ENCODE assay signal across 34 cellular contexts in the genomic region with DNA sequence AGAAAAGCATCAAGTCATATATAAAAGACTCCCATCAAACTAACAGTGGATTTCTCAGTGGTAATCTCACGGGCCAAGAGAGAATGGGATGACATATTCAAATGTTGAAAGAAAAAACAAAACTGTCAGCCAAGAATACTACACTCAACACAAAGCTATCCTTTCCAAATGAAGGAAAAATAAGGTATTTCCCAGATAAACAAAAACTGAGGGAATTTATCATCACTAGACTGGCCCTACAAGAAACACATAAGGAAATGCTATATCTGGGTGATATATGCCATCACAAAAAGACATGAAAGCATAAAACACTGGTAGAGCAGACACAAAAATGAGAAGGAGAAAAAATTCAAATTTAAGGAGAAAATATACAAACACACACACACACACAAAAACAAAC.
A peak's percentile ranks its signal among the peaks of the same experiment; 100 is the strongest.
DNase-seq lines count a peak whose midpoint lies in the region; ATAC-seq, FAIRE-seq and TF ChIP-seq lines count a peak whose summit lies in the region.
"Had no signal": no experiment of that assay in that cellular context is flagged by ENCODE, and none has a peak within 500 bp of the region (broad histone marks: within the 10 kb centered on the region; RNA-seq: fewer than 3 reads in every experiment).

No MANE protein-coding gene starts in this region.

- H2AFZ ChIP-seq in HepG2 (ENCODE audit: low read length): no peak overlapping the region

- in situ Hi-C loops in HepG2 (cut with HindIII; ENCODE audit: extremely low pct_ligation_motif_present, low pct_unique_long_range_greater_than_20kb): loop anchor here (25.0 kb wide), 1 partner anchor 270 kb away; no protein-coding TSS in a partner anchor

- TF ChIP-seq CTCF in HepG2 (CRISPR knock-in tag; IDR thresholded peaks at IDR 0.05) (no peak), right lobe of liver (IDR thresholded peaks at IDR 0.05) (no peak), HEK293 (tag by site-specific recombination; IDR thresholded peaks at IDR 0.05) (no peak)

- TF ChIP-seq EP300 in HepG2 (IDR thresholded peaks at IDR 0.05; ENCODE audit: low read depth in 2 of 2, low read length in 2 of 2) (no peak), HepG2 (CRISPR knock-in tag; IDR thresholded peaks at IDR 0.05; ENCODE audit: borderline replicate concordance) (no peak)

- no peaks in the 10 kb centered on the region for H3K4me1 Mint-ChIP-seq in activated T-cell treated with anti-CD3 and anti-CD28 coated beads, Interleukin-2, amount 50 U/mL, for 72 hours (ENCODE audit: low read depth)
- H3K4me1 Mint-ChIP-seq: B cell, CD14-positive monocyte had no signal

- CTCF ChIA-PET in HepG2 (lab: Yijun Ruan, JAX; ENCODE audit: low intra/inter-chr PET ratio, low total read pairs): no interaction called here
- CTCF ChIA-PET in HEK293 (lab: Yijun Ruan, JAX): no interaction called here

- no peak overlapping the region for H3K4me3 Mint-ChIP-seq in activated T-cell treated with anti-CD3 and anti-CD28 coated beads, Interleukin-2, amount 50 U/mL, for 72 hours
- H3K4me3 Mint-ChIP-seq: B cell; CD14-positive monocyte; CD4-positive, alpha-beta memory T cell; CD4-positive, alpha-beta T cell; CD4-positive, CD25-positive, alpha-beta regulatory T cell; CD8-positive, alpha-beta memory T cell; CD8-positive, alpha-beta T cell had no signal

- H3K9ac ChIP-seq in HepG2 (ENCODE audit: insufficient read depth, low read depth, low read length): no peak overlapping the region
- H3K9ac ChIP-seq: BLaER1; BLaER1 treated with 17β-estradiol and CSF1 and Interleukin-3, amounts not matched to agents 10 nM and 100 nM had no signal

- BruUV-seq in HepG2 (replicated peaks; lab: Mats Ljungman, UMichigan): no TSS peak

- H3K27ac Mint-ChIP-seq in activated T-cell treated with anti-CD3 and anti-CD28 coated beads, Interleukin-2, amount 50 U/mL, for 72 hours: peak overlapping the region; percentile 20
- H3K27ac Mint-ChIP-seq: B cell; CD14-positive monocyte; CD4-positive, alpha-beta memory T cell; CD4-positive, alpha-beta T cell; CD8-positive, alpha-beta memory T cell; CD8-positive, alpha-beta T cell had no signal

- H3K27me3 Mint-ChIP-seq in activated T-cell treated with anti-CD3 and anti-CD28 coated beads, Interleukin-2, amount 50 U/mL, for 72 hours (ENCODE audit: low read depth): no peaks in the 10 kb centered on the region
- H3K27me3 Mint-ChIP-seq: B cell; CD4-positive, alpha-beta memory T cell; CD4-positive, alpha-beta T cell; CD4-positive, CD25-positive, alpha-beta regulatory T cell; CD8-positive, alpha-beta memory T cell had no signal

- TF ChIP-seq RAD21 in HepG2 (CRISPR knock-in tag; IDR thresholded peaks at IDR 0.05): no peak

- no peaks in the 10 kb centered on the region for H4K20me1 ChIP-seq in HepG2 (ENCODE audit: insufficient read depth, low read length)
- H4K20me1 ChIP-seq: BLaER1; BLaER1 treated with 17β-estradiol and CSF1 and Interleukin-3, amounts not matched to agents 10 nM and 100 nM had no signal

- FAIRE-seq in HepG2 (lab: Jason Lieb, UNC): no peak
- FAIRE-seq: A204.1, A549 had no signal

- POLR2A ChIA-PET in HepG2 (lab: Yijun Ruan, JAX) (no interaction called here), HEK293 (lab: Yijun Ruan, JAX) (no interaction called here)

- no peak for ATAC-seq in activated T-cell treated with anti-CD3 and anti-CD28 coated beads, Interleukin-2, amount 50 U/mL, for 72 hours (replicated peaks in 1 of 2)
- ATAC-seq in HepG2 (no peak), right lobe of liver (no peak)
- ATAC-seq: A549; CD8-positive, alpha-beta T cell had no signal

- H3K36me3 ChIP-seq in HepG2 (replicated peaks in 1 of 2; ENCODE audit: control insufficient read depth in 1 of 2, insufficient read depth in 2 of 2, low read length in 2 of 2): no peaks in the 10 kb centered on the region
- H3K36me3 ChIP-seq in right lobe of liver: peaks cover 0 to 8% (median 0%) of the 10 kb centered on the region in 4 donors
- peaks cover 0 to 27% of the 10 kb centered on the region in 2 experiments; a peak in 1 of 3 replicates for H3K36me3 ChIP-seq in HEK293 (ENCODE audit: control insufficient read depth in 2 of 2, insufficient read depth in 1 of 2, low read length in 2 of 2)
- H3K36me3 ChIP-seq: BE2C had no signal

- H3K36me3 Mint-ChIP-seq in activated T-cell treated with anti-CD3 and anti-CD28 coated beads, Interleukin-2, amount 50 U/mL, for 72 hours (ENCODE audit: insufficient read depth in 2 of 2): peaks cover 51 to 61% of the 10 kb centered on the region in 2 donors

- TF ChIP-seq POLR2A in HepG2 (IDR thresholded peaks at IDR 0.05; ENCODE audit: insufficient read depth in 1 of 2, low read depth in 2 of 2, low read length in 2 of 2) (no peak), right lobe of liver (IDR thresholded peaks at IDR 0.05) (no peak)

- no peak overlapping the region for H3K4me2 ChIP-seq in HepG2 (ENCODE audit: low read depth, low read length)
- H3K4me2 ChIP-seq: A549; BLaER1; BLaER1 treated with 17β-estradiol and CSF1 and Interleukin-3, amounts not matched to agents 10 nM and 100 nM had no signal

- WGBS in HepG2 (ENCODE audit: low lambda C conversion rate): 96% methylated on average over 1 of the region's 1 CpG
- WGBS in right lobe of liver (ENCODE audit: insufficient coverage, low coverage, low lambda C conversion rate, missing lambda C conversion rate): 86% methylated on average over 1 of the region's 1 CpG

- peaks cover 5 to 16% of the 10 kb centered on the region in 2 donors for H3K9me3 Mint-ChIP-seq in activated T-cell treated with anti-CD3 and anti-CD28 coated beads, Interleukin-2, amount 50 U/mL, for 72 hours

- no peak for DNase-seq in activated T-cell treated with anti-CD3 and anti-CD28 coated beads, Interleukin-2, amount 50 U/mL, for 72 hours
- DNase-seq in activated T-cell treated with anti-CD3 and anti-CD28 coated beads for 4 hours (no peak), HepG2 (ENCODE audit: low spot score) (no peak), right lobe of liver (no peak), islet precursor cell (no peak)
- DNase-seq: 8988T; ACHN; AML-193; BE2C; C1 segment of cervical spinal cord; Caco-2; Calu3; CD4-positive, alpha-beta memory T cell; CD4-positive, alpha-beta T cell; CD4-positive, CD25-positive, alpha-beta regulatory T cell; CD8-positive, alpha-beta memory T cell; CD8-positive, alpha-beta T cell; COR-L47; DMS 273 treated with DMSO at 0.1 percent for 48 hours; DMS153; DMS53; DMS79; DMS79 treated with DMSO at 0.1 percent for 48 hours; DND-41; EL had no signal

- H3K9me3 ChIP-seq in HepG2 (ENCODE audit: low read length) (peaks cover 19% of the 10 kb centered on the region), right lobe of liver (no peaks in the 10 kb centered on the region), HEK293 (ENCODE audit: control insufficient read depth, insufficient read depth, low read depth, low read length) (no peaks in the 10 kb centered on the region)
- H3K9me3 ChIP-seq: BE2C, Caco-2 had no signal

- H3K79me2 ChIP-seq in HepG2 (ENCODE audit: insufficient read depth, low read length): no peaks in the 10 kb centered on the region

- H3K27ac ChIP-seq in HepG2 (ENCODE audit: extremely low read length, insufficient read depth, low read length): no peak overlapping the region
- no peak overlapping the region for H3K27ac ChIP-seq in right lobe of liver
- H3K27ac ChIP-seq in HEK293 (ENCODE audit: extremely low read depth, low read depth, low read length): no peak overlapping the region
- H3K27ac ChIP-seq: 22Rv1; A549; BLaER1; BLaER1 treated with 17β-estradiol and CSF1 and Interleukin-3, amounts not matched to agents 10 nM and 100 nM; C4-2B had no signal

- intact Hi-C loops in HepG2 (cut with micrococcal nuclease; ENCODE audit: unreplicated experiment): no loop called here
- intact Hi-C loops in right lobe of liver (cut with DNase I): no loop called here

- H3K27me3 ChIP-seq in HepG2 (ENCODE audit: control insufficient read depth in 1 of 2, insufficient read depth in 2 of 2, low read length in 2 of 2) (no peaks in the 10 kb centered on the region), right lobe of liver (no peaks in the 10 kb centered on the region)
- H3K27me3 ChIP-seq: BE2C; BLaER1; BLaER1 treated with 17β-estradiol and CSF1 and Interleukin-3, amounts not matched to agents 10 nM and 100 nM had no signal

- H3K4me1 ChIP-seq in HepG2 (ENCODE audit: insufficient read depth, low read length) (no peaks in the 10 kb centered on the region), right lobe of liver (no peaks in the 10 kb centered on the region), HEK293 (ENCODE audit: control insufficient read depth, insufficient read depth, low read length) (no peaks in the 10 kb centered on the region)
- H3K4me1 ChIP-seq: A549; BE2C; BLaER1; BLaER1 treated with 17β-estradiol and CSF1 and Interleukin-3, amounts not matched to agents 10 nM and 100 nM; Caco-2 had no signal

- no peak overlapping the region for H3K4me3 ChIP-seq in HepG2 (replicated peaks in 1 of 3; ENCODE audit: insufficient read depth in 1 of 3, low read depth in 2 of 3, low read length in 3 of 3)
- no peak overlapping the region for H3K4me3 ChIP-seq in right lobe of liver
- H3K4me3 ChIP-seq in HEK293 (ENCODE audit: low read depth, low read length): no peak overlapping the region
- H3K4me3 ChIP-seq: A549; BLaER1; BLaER1 treated with 17β-estradiol and CSF1 and Interleukin-3, amounts not matched to agents 10 nM and 100 nM had no signal

TF ChIP-seq in HepG2, 621 proteins besides CTCF, POLR2A, EP300 and RAD21:
- TF ChIP-seq SMAD3 (CRISPR knock-in tag; IDR thresholded peaks at IDR 0.05) (no peak), ZNF337 (CRISPR knock-in tag; IDR thresholded peaks at IDR 0.05; ENCODE audit: borderline replicate concordance, low read depth) (peak; percentile 73; the same call in 1 of the 2 replicates), SOX5 (CRISPR knock-in tag; IDR thresholded peaks at IDR 0.05; ENCODE audit: borderline replicate concordance) (no peak), NFYC (CRISPR knock-in tag; IDR thresholded peaks at IDR 0.05) (no peak), ZNF263 (CRISPR knock-in tag; IDR thresholded peaks at IDR 0.05) (no peak)

TF ChIP-seq in HEK293, 187 proteins besides CTCF, POLR2A, EP300 and RAD21:
- peak; percentile 83 for TF ChIP-seq SETDB1 (IDR thresholded peaks at IDR 0.05; ENCODE audit: insufficient read length, low read length)
- TF ChIP-seq ZNF623 (tag by site-specific recombination; IDR thresholded peaks at IDR 0.05): no peak
- no peak for TF ChIP-seq ZNF692 (tag by site-specific recombination; IDR thresholded peaks at IDR 0.05)
